In genomic region chr12:49568442-49568776, GRCh38 we compare ENCODE assay signal across 8 cellular contexts. TPM values are rescaled to one million over a fixed set of nuclear protein-coding genes. Genes with fewer than 3 reads are reported as not detected.
DNase-seq lines count a peak whose midpoint lies in the region; ATAC-seq and TF ChIP-seq lines count a peak whose summit lies in the region.

No MANE protein-coding gene starts in this region.

- H3K9me3 ChIP-seq in DND-41 (ENCODE audit: insufficient read depth, low read length, severe bottlenecking) (no peaks in the 10 kb centered on the region), H9 (ENCODE audit: control insufficient read depth, low read depth, low read length) (no peaks in the 10 kb centered on the region), Peyer's patch (no peaks in the 10 kb centered on the region), fibroblast of lung (ENCODE audit: control insufficient read depth, insufficient read depth, low read depth, low read length) (no peaks in the 10 kb centered on the region)

- H2AK5ac ChIP-seq in H9 (ENCODE audit: insufficient read length, low read length): no peak overlapping the region

- peak overlapping the region; percentile 100 for H2AFZ ChIP-seq in DND-41 (ENCODE audit: low read depth, low read length)
- H2AFZ ChIP-seq in H9 (ENCODE audit: low read length): no peak overlapping the region
- peak overlapping the region; percentile 99 for H2AFZ ChIP-seq in fibroblast of lung (ENCODE audit: low read length)

- H3K23ac ChIP-seq in H9 (ENCODE audit: insufficient read length, low read depth, low read length): no peak overlapping the region

- H3K14ac ChIP-seq in H9 (ENCODE audit: insufficient read depth, low read length): no peak overlapping the region

- DNase-seq in DND-41 (no peak), H9 (no peak), Peyer's patch (no peak), fibroblast of lung (ENCODE audit: low read depth in 2 of 2) (no peak), retinal pigment epithelial cell (ENCODE audit: low read depth) (no peak), A172 (ENCODE audit: low spot score) (no peak)
- no peak for DNase-seq in activated CD8-positive, alpha-beta memory T cell treated with anti-CD3 and anti-CD28 coated beads, Interleukin-2, amount 50 U/mL, for 48 hours

- WGBS in H9 (ENCODE audit: extremely low coverage, insufficient read length, low lambda C conversion rate): no CpG with 5 or more reads among the region's 13 CpGs

- peaks cover 0 to 6% of the 10 kb centered on the region in 2 experiments; a peak in 3 of 5 replicates for H3K9me3 Mint-ChIP-seq in H9

- H3K27ac ChIP-seq in DND-41 (ENCODE audit: low read length): peak overlapping the region; percentile 97
- no peak overlapping the region for H3K27ac ChIP-seq in H9 (ENCODE audit: insufficient read length, low read depth, low read length)
- H3K27ac ChIP-seq in Peyer's patch: peak overlapping the region; percentile 86 to 93 (median 90)
- peak overlapping the region; percentile 98 for H3K27ac ChIP-seq in fibroblast of lung (ENCODE audit: insufficient read depth, low read length)

- TF ChIP-seq CTCF in DND-41 (IDR thresholded peaks at IDR 0.05; ENCODE audit: borderline replicate concordance, extremely low read depth, low read length, poor library complexity, severe bottlenecking) (no peak), H9 (conservative IDR thresholded peaks at IDR 0.05) (no peak), Peyer's patch (IDR thresholded peaks at IDR 0.05) (no peak), fibroblast of lung (conservative IDR thresholded peaks at IDR 0.05 in 1 of 2, IDR thresholded peaks at IDR 0.05 in 1 of 2; ENCODE audit: low read depth in 1 of 2, low read length in 2 of 2) (no peak), retinal pigment epithelial cell (conservative IDR thresholded peaks at IDR 0.05; ENCODE audit: low read depth, low read length) (no peak)

- peak overlapping the region; percentile 98 to 99 for H3K4me3 Mint-ChIP-seq in H9

- peaks cover 14 to 30% (median 29%) of the 10 kb centered on the region in 3 experiments; a peak in 6 of 7 replicates for H3K36me3 Mint-ChIP-seq in H9 (ENCODE audit: insufficient read depth in 1 of 3, low read depth in 3 of 3)

- H4K20me1 ChIP-seq in DND-41 (ENCODE audit: insufficient read depth, low read length) (peaks cover 15% of the 10 kb centered on the region), H9 (ENCODE audit: control insufficient read depth, insufficient read depth, insufficient read length) (no peaks in the 10 kb centered on the region), fibroblast of lung (ENCODE audit: control insufficient read depth, extremely low read depth, insufficient read depth, low read length) (no peaks in the 10 kb centered on the region)

- H3K79me1 ChIP-seq in H9 (ENCODE audit: insufficient read depth, low read depth, low read length, poor library complexity, severe bottlenecking): peaks cover 3% of the 10 kb centered on the region

- no peak overlapping the region for H2BK20ac ChIP-seq in H9 (ENCODE audit: low read depth, low read length, poor library complexity, severe bottlenecking)

- H2BK15ac ChIP-seq in H9 (ENCODE audit: low read depth, low read length): no peak overlapping the region

- no peak overlapping the region for H4K5ac ChIP-seq in H9 (ENCODE audit: insufficient read length, low read depth, low read length)

- H2BK5ac ChIP-seq in H9 (ENCODE audit: insufficient read length, low read length): no peak overlapping the region

- ATAC-seq in DND-41 (ENCODE audit: insufficient read depth, low read depth) (peak; percentile 35), HG03457 (IDR thresholded peaks at IDR 0.05; ENCODE audit: unreplicated experiment) (no peak)

- H3K4me2 ChIP-seq in DND-41 (ENCODE audit: insufficient read depth, low read length) (peak overlapping the region; percentile 90), H9 (ENCODE audit: insufficient read depth, insufficient read length, low read length) (peak overlapping the region; percentile 74), fibroblast of lung (ENCODE audit: extremely low read depth, insufficient read depth, low read length) (peak overlapping the region; percentile 81)

- H3K36me3 ChIP-seq in DND-41 (ENCODE audit: insufficient read depth, low read length) (peaks cover 36% of the 10 kb centered on the region), Peyer's patch (peaks cover 0 to 22% (median 0%) of the 10 kb centered on the region in 3 donors), fibroblast of lung (ENCODE audit: control insufficient read depth, insufficient read depth, low read length) (peaks cover 14% of the 10 kb centered on the region)

- no peak overlapping the region for H3K4ac ChIP-seq in H9 (ENCODE audit: low read depth, low read length)

- H2BK12ac ChIP-seq in H9 (ENCODE audit: insufficient read length, low read depth, low read length): no peak overlapping the region

- H3T11ph ChIP-seq in H9 (ENCODE audit: low read length): no peak overlapping the region

- peak overlapping the region; percentile 71 to 99 for H3K4me3 ChIP-seq in DND-41 (ENCODE audit: low read depth in 1 of 2, low read length in 2 of 2)
- peak overlapping the region; percentile 72 to 86 (median 78) for H3K4me3 ChIP-seq in Peyer's patch
- peak overlapping the region; percentile 77 to 100 (median 96) for H3K4me3 ChIP-seq in fibroblast of lung (replicated peaks in 1 of 4; ENCODE audit: control extremely low read depth in 1 of 4, insufficient read depth in 1 of 4, low read depth in 3 of 4, low read length in 4 of 4)
- H3K4me3 ChIP-seq in retinal pigment epithelial cell (ENCODE audit: low read length): peak overlapping the region; percentile 95

- H3K4me1 ChIP-seq in DND-41 (ENCODE audit: insufficient read depth, low read length) (peaks cover 49% of the 10 kb centered on the region), H9 (ENCODE audit: insufficient read depth, low read length) (no peaks in the 10 kb centered on the region), Peyer's patch (peaks cover 0 to 19% (median 4%) of the 10 kb centered on the region in 4 donors), fibroblast of lung (ENCODE audit: control insufficient read depth, extremely low read depth, insufficient read depth, low read length) (peaks cover 3% of the 10 kb centered on the region)

- peaks cover 2 to 14% of the 10 kb centered on the region in 2 experiments for H3K4me1 Mint-ChIP-seq in H9

- H4K8ac ChIP-seq in H9 (replicated peaks; ENCODE audit: insufficient read length, low read depth, low read length): no peak overlapping the region

- TF ChIP-seq POLR2A in Peyer's patch (IDR thresholded peaks at IDR 0.05): no peak

- no peak overlapping the region for H3K56ac ChIP-seq in H9 (ENCODE audit: insufficient read length, low read depth, low read length)

- H3K27me3 ChIP-seq in DND-41 (ENCODE audit: insufficient read depth, low read length, poor library complexity) (no peaks in the 10 kb centered on the region), H9 (ENCODE audit: insufficient read depth, low read length) (no peaks in the 10 kb centered on the region), Peyer's patch (no peaks in the 10 kb centered on the region), fibroblast of lung (ENCODE audit: control insufficient read depth, insufficient read depth, low read length) (no peaks in the 10 kb centered on the region)

- peak overlapping the region; percentile 99; a peak in 6 of 7 replicates for H3K27ac Mint-ChIP-seq in H9

- H3K18ac ChIP-seq in H9 (ENCODE audit: insufficient read length, low read depth, low read length): no peak overlapping the region

- H3K79me2 ChIP-seq in DND-41 (ENCODE audit: insufficient read depth, low read length) (peaks cover 62% of the 10 kb centered on the region), H9 (ENCODE audit: insufficient read depth, low read length) (no peaks in the 10 kb centered on the region; the same call in 1 of the 2 replicates), fibroblast of lung (ENCODE audit: control insufficient read depth, insufficient read depth, low read length) (peaks cover 24% of the 10 kb centered on the region)

- peaks cover 6% of the 10 kb centered on the region for H3K23me2 ChIP-seq in H9 (ENCODE audit: insufficient read length, low read depth, low read length, poor library complexity, severe bottlenecking)

- H4K91ac ChIP-seq in H9 (ENCODE audit: insufficient read length, low read depth, low read length): no peak overlapping the region

- peak overlapping the region; percentile 91 for H3K9ac ChIP-seq in DND-41 (ENCODE audit: low read depth, low read length)
- H3K9ac ChIP-seq in H9 (ENCODE audit: extremely low read depth, insufficient read length, low read length): peak overlapping the region; percentile 69
- peak overlapping the region; percentile 99 for H3K9ac ChIP-seq in fibroblast of lung (ENCODE audit: insufficient read depth, low read length)

- H3K27me3 Mint-ChIP-seq in H9 (ENCODE audit: low read depth): no peaks in the 10 kb centered on the region; the same call in 1 of the 2 replicates

- no peak overlapping the region for H2BK120ac ChIP-seq in H9 (ENCODE audit: low read depth, low read length, poor library complexity, severe bottlenecking)

RNA-seq across cellular contexts. Expression of gene MCRS1, which starts 0.5 kb away (rescaled TPM):
- total RNA-seq in H9 (2021): 98.7 and 103 TPM in 2 replicates
- 100 to 1,000 TPM in 1 of 4 donors, 10 to 100 TPM in 3; 68.0 to 107 (median 85.6) TPM for total RNA-seq in Peyer's patch
- 37.5 and 52.2 TPM in 2 replicates for total RNA-seq in fibroblast of lung
- 51.1 and 55.4 TPM in 2 replicates for polyA plus RNA-seq in fibroblast of lung
- polyA plus RNA-seq in fibroblast of lung (2012): 43.0 and 57.5 TPM in 2 replicates
- polyA minus RNA-seq in fibroblast of lung (ENCODE audit: low replicate concordance): 103 and 119 TPM in 2 replicates
- total RNA-seq in A172 (2014; rRNA removed; shearing (Covaris generic)): 66.5 and 79.5 TPM in 2 replicates

RNA-seq across cellular contexts. Expression of gene KCNH3, which starts 29.6 kb away (rescaled TPM):
- total RNA-seq in H9 (2021) (0.26 and 0.39 TPM in 2 replicates), Peyer's patch (under 1 TPM in 2 of 4 donors, not detected in 2; 0.57 to 0.83 TPM), fibroblast of lung (0.17 and 0.26 TPM in 2 replicates)
- polyA plus RNA-seq in fibroblast of lung: 0.05 and 0.09 TPM in 2 replicates
- polyA plus RNA-seq in fibroblast of lung (2012): 0.05 and 0.20 TPM in 2 replicates
- not detected in 2 replicates for polyA minus RNA-seq in fibroblast of lung (ENCODE audit: low replicate concordance)
- total RNA-seq in A172 (2014; rRNA removed; shearing (Covaris generic)): 5.4 and 7.1 TPM in 2 replicates

RNA-seq across cellular contexts. Expression of gene FAM186B, which starts 37.0 kb away (rescaled TPM):
- total RNA-seq in H9 (2021) (0.42 and 0.46 TPM in 2 replicates), Peyer's patch (1 to 10 TPM in 1 of 4 donors, under 1 TPM in 1, not detected in 2; 0.35 to 1.0 TPM), fibroblast of lung (0.33 and 0.51 TPM in 2 replicates)
- polyA plus RNA-seq in fibroblast of lung: 0.10 and 0.11 TPM in 2 replicates
- polyA plus RNA-seq in fibroblast of lung (2012): 0.06 and 0.19 TPM in 2 replicates
- polyA minus RNA-seq in fibroblast of lung (ENCODE audit: low replicate concordance): not detected in 2 replicates
- total RNA-seq in A172 (2014; rRNA removed; shearing (Covaris generic)): 0.05 and 0.55 TPM in 2 replicates

RNA-seq across cellular contexts. Expression of gene PRPF40B, which starts 55.0 kb away (rescaled TPM):
- 17.4 and 19.0 TPM in 2 replicates for total RNA-seq in H9 (2021)
- total RNA-seq in Peyer's patch: 10 to 100 TPM in 3 of 4 donors, 1 to 10 TPM in 1; 3.7 to 18.2 (median 15.5) TPM
- total RNA-seq in fibroblast of lung: 9.2 and 11.7 TPM in 2 replicates
- polyA plus RNA-seq in fibroblast of lung: 6.4 TPM in 2 replicates
- polyA plus RNA-seq in fibroblast of lung (2012): 5.6 and 7.3 TPM in 2 replicates
- 6.3 and 8.3 TPM in 2 replicates for polyA minus RNA-seq in fibroblast of lung (ENCODE audit: low replicate concordance)
- total RNA-seq in A172 (2014; rRNA removed; shearing (Covaris generic)): 9.1 and 13.9 TPM in 2 replicates
